Comparison of ENCODE assay signal across 16 cellular contexts in the genomic region with DNA sequence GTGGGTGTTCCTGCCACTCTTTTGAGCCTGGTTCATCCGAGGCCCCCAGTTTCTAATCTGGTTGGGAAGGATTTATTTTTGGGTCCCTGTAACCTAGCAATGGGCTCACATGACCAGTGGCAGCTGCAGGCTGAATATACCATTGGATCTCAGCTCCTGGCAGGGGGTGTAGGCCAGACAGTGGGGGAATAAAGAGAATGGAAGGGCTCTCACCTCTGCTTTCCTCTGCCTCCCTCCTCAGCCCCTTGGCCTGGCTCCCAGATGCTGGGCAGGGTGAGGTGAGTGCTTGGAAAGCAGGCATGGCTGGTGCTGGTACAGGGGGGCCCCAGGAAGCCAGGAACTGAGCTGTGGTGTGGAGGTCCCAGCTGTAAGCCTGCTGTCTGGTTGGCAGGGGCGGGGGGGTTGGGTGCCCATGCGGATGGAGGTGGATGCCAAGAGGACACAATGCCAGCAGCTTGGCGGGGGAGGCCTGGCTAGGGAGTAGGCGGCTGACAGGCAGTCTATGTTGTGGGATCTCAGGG. TPM values are rescaled to one million over a fixed set of nuclear protein-coding genes. Genes with fewer than 3 reads are reported as not detected.
DNase-seq lines count a peak whose midpoint lies in the region; FAIRE-seq and TF ChIP-seq lines count a peak whose summit lies in the region.
"Had no signal": no experiment of that assay in that cellular context is flagged by ENCODE, and none has a peak within 500 bp of the region (broad histone marks: within the 10 kb centered on the region; RNA-seq: fewer than 3 reads in every experiment).

No MANE protein-coding gene starts in this region.

- intact Hi-C loops in uterus (cut with DNase I; ENCODE audit: low total_unique reads) = no loop called here

- FAIRE-seq in urothelium cell line (lab: Jason Lieb, UNC) = no peak

- in situ Hi-C loops in HAP-1 (cut with MboI; ENCODE audit: low sequenced_read_pairs) = loop anchor here (10.0 kb wide), 1 partner anchor 271 kb away; no protein-coding TSS in a partner anchor

- DNase-seq in NCI-H2227 (lab: John Stamatoyannopoulos, UW; ENCODE audit: unreplicated experiment) = peak; percentile 29
- no peak for DNase-seq in NCI-H2227 treated with DMSO at 0.1 percent for 48 hours (lab: John Stamatoyannopoulos, UW)
- peak; percentile 96 for DNase-seq in myocyte (ENCODE audit: low read depth)
- DNase-seq in uterus = peak; percentile 34 to 36
- DNase-seq in urothelium cell line (ENCODE audit: low spot score) = no peak
- no peak for DNase-seq in NK-92 treated with Interleukin-12 subunit alpha and Interleukin-12 subunit beta, amount 100 ng/mL, for 24 hours (lab: John Stamatoyannopoulos, UW)
- no peak for DNase-seq in HAP-1 (ENCODE audit: low spot score in 2 of 2)
- DNase-seq: activated CD4-positive, alpha-beta T cell treated with anti-CD3 and anti-CD28 coated beads for 48 hours; activated naive CD4-positive, alpha-beta T cell treated with anti-CD3 and anti-CD28 coated beads, Interleukin-2, amount 50 U/mL, for 16 hours; effector CD8-positive, alpha-beta T cell; NCI-H774; spleen had no signal

- TF ChIP-seq CTCF in uterus (IDR thresholded peaks at IDR 0.05) = no peak

- H3K4me3 ChIP-seq in uterus (no peak overlapping the region), HAP-1 (no peak overlapping the region)
- H3K4me3 ChIP-seq: spleen had no signal

- H3K4me1 ChIP-seq in uterus (no peaks in the 10 kb centered on the region), HAP-1 (peaks cover 8% of the 10 kb centered on the region)

- no peak for TF ChIP-seq POLR2A in uterus (IDR thresholded peaks at IDR 0.05)

- H3K36me3 ChIP-seq in uterus = no peaks in the 10 kb centered on the region
- no peaks in the 10 kb centered on the region for H3K36me3 ChIP-seq in HAP-1 (replicated peaks)
- H3K36me3 ChIP-seq: spleen had no signal

- H3K9me3 ChIP-seq in uterus (no peaks in the 10 kb centered on the region), HAP-1 (no peaks in the 10 kb centered on the region)
- H3K9me3 ChIP-seq: spleen had no signal

- no peaks in the 10 kb centered on the region for H3K27me3 ChIP-seq in uterus
- no peaks in the 10 kb centered on the region; the same call in 1 of the 2 replicates for H3K27me3 ChIP-seq in HAP-1 (ENCODE audit: low read depth)
- H3K27me3 ChIP-seq: spleen had no signal

- H3K27ac ChIP-seq in cingulate gyrus (ENCODE audit: low read depth, low read length) = peak overlapping the region; percentile 90
- H3K27ac ChIP-seq in uterus = peak overlapping the region; percentile 0 to 53
- H3K27ac ChIP-seq: spleen had no signal

RNA-seq across cellular contexts. Expression of gene GPR61, which starts 3.6 kb away (rescaled TPM):
- total RNA-seq in myocyte (0.13 and 0.21 TPM in 2 replicates), uterus (under 1 TPM in 1 of 4 donors, not detected in 3; 0.41 TPM)
- 0.39 TPM for polyA plus RNA-seq in myocyte (2012)
- total RNA-seq: A673, Daoy, mesothelial cell of epicardium, spleen had no signal
- polyA plus RNA-seq: spleen had no signal

RNA-seq across cellular contexts. Expression of gene GNAI3, which starts 12.4 kb away (rescaled TPM):
- total RNA-seq in myocyte (6.0 and 6.6 TPM in 2 replicates), uterus (10 to 100 TPM in 1 of 4 donors, 1 to 10 TPM in 3; 2.3 to 20.0 (median 5.8) TPM)
- polyA plus RNA-seq in myocyte (2012) = 3.8 TPM

RNA-seq across cellular contexts. Expression of gene AMIGO1, which starts 26.5 kb away (rescaled TPM):
- total RNA-seq in myocyte (0.37 and 0.42 TPM in 2 replicates), uterus (10 to 100 TPM in 1 of 4 donors, 1 to 10 TPM in 3; 1.0 to 10.1 (median 3.8) TPM)
- 0.73 TPM for polyA plus RNA-seq in myocyte (2012)

RNA-seq across cellular contexts. Expression of gene CYB561D1, which starts 42.1 kb away (rescaled TPM):
- total RNA-seq in myocyte = 3.9 and 6.1 TPM in 2 replicates
- polyA plus RNA-seq in myocyte (2012) = 10.5 TPM
- 10 to 100 TPM in 1 of 4 donors, 1 to 10 TPM in 3; 1.8 to 11.0 (median 8.4) TPM for total RNA-seq in uterus

RNA-seq across cellular contexts. Expression of gene ATXN7L2, which starts 52.3 kb away (rescaled TPM):
- 6.1 and 6.7 TPM in 2 replicates for total RNA-seq in myocyte
- 2.6 TPM for polyA plus RNA-seq in myocyte (2012)
- 1 to 10 TPM; 4.1 to 6.7 (median 4.7) TPM for total RNA-seq in uterus

Comparison
In these comparisons a context has a peak if more than half of its experiments do, and no peak if none do; other contexts are left out.
1. DNase-seq: peak in NCI-H2227 (single experiment), myocyte (single experiment) and uterus (2 of 2); none in NCI-H2227 treated with DMSO at 0.1 percent for 48 hours (single experiment), urothelium cell line (single experiment), NK-92 treated with Interleukin-12 subunit alpha and Interleukin-12 subunit beta, amount 100 ng/mL, for 24 hours (single experiment) and HAP-1 (0 of 2).